In the genomic region with DNA sequence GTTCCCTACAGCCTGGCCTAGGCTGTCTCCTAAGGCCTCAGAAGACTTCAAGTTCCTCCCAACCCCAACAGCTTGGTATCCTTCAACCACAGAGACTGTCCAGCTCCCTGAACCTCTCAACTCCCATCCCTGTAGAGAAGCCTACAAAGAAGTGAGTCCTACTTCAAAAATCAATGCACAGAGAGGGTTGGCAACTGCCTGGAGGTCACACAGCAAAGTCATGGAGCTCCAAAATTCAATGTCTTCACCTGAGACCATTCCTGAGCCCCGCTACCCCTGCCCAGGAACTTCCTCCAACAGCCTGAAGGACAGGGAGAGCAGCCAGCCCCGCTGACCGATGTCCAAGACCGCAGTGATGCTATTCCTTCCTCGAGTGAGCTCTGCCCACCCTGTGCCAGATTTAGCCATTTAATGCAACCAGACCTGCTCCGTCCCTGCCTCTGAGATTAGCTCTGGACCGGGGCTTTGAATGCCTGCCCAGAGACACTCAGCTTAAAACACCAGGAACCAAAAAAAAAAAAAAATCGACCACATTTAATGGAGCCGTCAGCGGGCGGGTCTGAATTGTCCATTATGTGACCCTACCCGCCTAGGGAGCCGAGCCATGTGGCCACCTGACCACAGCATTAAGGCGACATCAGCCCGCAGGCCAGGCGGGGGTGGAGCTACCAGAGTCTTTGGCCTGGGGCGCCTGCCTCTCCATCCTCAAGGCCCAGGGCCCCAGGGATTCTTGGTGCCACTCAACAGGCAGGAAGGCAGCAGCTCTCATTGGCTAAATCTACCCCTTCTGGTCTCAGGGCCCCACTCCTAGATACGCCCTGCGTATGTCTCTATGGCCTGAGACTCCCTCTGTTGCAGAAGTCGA, we compare ENCODE assay signal across 24 cellular contexts.
"Had no signal": no experiment of that assay in that cellular context is flagged by ENCODE, and none has a peak within 500 bp of the region (broad histone marks: within the 10 kb centered on the region; RNA-seq: fewer than 3 reads in every experiment).

No MANE protein-coding gene starts in this region.

- H3K27me3 Mint-ChIP-seq: activated naive CD4-positive, alpha-beta T cell treated with anti-CD3 and anti-CD28 coated beads, Interleukin-2, amount 50 U/mL, for 24 hours had no signal

- H3K4me3 Mint-ChIP-seq: activated CD8-positive, alpha-beta T cell treated with anti-CD3 and anti-CD28 coated beads, Interleukin-2, amount 10 ng/mL, durations not matched to agents 7 days and 5 days; activated naive CD4-positive, alpha-beta T cell treated with anti-CD3 and anti-CD28 coated beads, Interleukin-2, amount 50 U/mL, for 24 hours; activated T-helper 1 cell treated with anti-CD3 and anti-CD28 coated beads, Interleukin-12 subunit alpha, Interleukin-12 subunit beta, Interleukin-2, Interleukin-4 antibody, amounts not matched to agents 30 ng/mL and 10 ng/mL and 1 ng/mL, durations not matched to agents 14 hours and 24 hours and 36 hours; brain; nephron; stimulated activated naive B cell treated with anti-CD40 and anti-IgM and Interleukin-4, amounts not matched to agents 10 μg/mL and 1 μg/mL and 100 μg/mL, for 72 hours; T-helper 2 cell treated with Interferon-gamma antibody and Interleukin-4, amounts not matched to agents 5 μg/mL and 100 μg/mL, for 36 hours; type B pancreatic cell had no signal

- H3K36me3 Mint-ChIP-seq: activated naive CD4-positive, alpha-beta T cell treated with anti-CD3 and anti-CD28 coated beads, Interleukin-2, amount 50 U/mL, for 24 hours; brain; stimulated activated naive B cell treated with anti-CD40 and anti-IgM and Interleukin-4, amounts not matched to agents 10 μg/mL and 1 μg/mL and 100 μg/mL, for 72 hours; type B pancreatic cell had no signal

- H3K4me1 ChIP-seq: esophagus muscularis mucosa, parathyroid adenoma, vagina had no signal

- H3K4me3 ChIP-seq: dorsolateral prefrontal cortex, esophagus muscularis mucosa, thoracic aorta, vagina had no signal

- H3K9me3 Mint-ChIP-seq: activated naive CD4-positive, alpha-beta T cell treated with anti-CD3 and anti-CD28 coated beads, Interleukin-2, amount 50 U/mL, for 24 hours; activated T-helper 1 cell treated with anti-CD3 and anti-CD28 coated beads, Interleukin-12 subunit alpha, Interleukin-12 subunit beta, Interleukin-2, Interleukin-4 antibody, amounts not matched to agents 30 ng/mL and 10 ng/mL and 1 ng/mL, durations not matched to agents 14 hours and 24 hours and 36 hours; stimulated activated naive B cell treated with anti-CD40 and anti-IgM and Interleukin-4, amounts not matched to agents 10 μg/mL and 1 μg/mL and 100 μg/mL, for 72 hours; T-helper 2 cell treated with Interferon-gamma antibody and Interleukin-4, amounts not matched to agents 5 μg/mL and 100 μg/mL, for 36 hours; type B pancreatic cell had no signal

- H3K27ac ChIP-seq: dorsolateral prefrontal cortex, esophagus muscularis mucosa, parathyroid adenoma, thoracic aorta, vagina, VCaP had no signal

- H3K9me3 ChIP-seq: thoracic aorta, vagina had no signal

- DNase-seq: activated CD4-positive, alpha-beta T cell treated with anti-CD3 and anti-CD28 coated beads for 1 hour; activated CD4-positive, alpha-beta T cell treated with anti-CD3 and anti-CD28 coated beads, Interleukin-2, amount 50 U/mL, for 1 hour; activated CD8-positive, alpha-beta T cell treated with anti-CD3 and anti-CD28 coated beads, Interleukin-2, amount 10 ng/mL, durations not matched to agents 7 days and 5 days; activated gamma-delta T cell treated with Interleukin-2 at 50 U/mL for 16 hours; anterior cingulate cortex; dorsolateral prefrontal cortex; hypothalamus; left ventricle myocardium superior; small intestine; stimulated activated CD4-positive, alpha-beta T cell treated with anti-CD3 and anti-CD28 coated beads, Interleukin-15, amount 100 ng/mL, for 24 hours; stimulated activated CD8-positive, alpha-beta memory T cell treated with anti-CD3 and anti-CD28 coated beads, Interleukin-4, amount 100 ng/mL, for 48 hours; stimulated activated naive B cell treated with anti-CD40 and anti-IgM and Interleukin-4, amounts not matched to agents 10 μg/mL and 1 μg/mL and 100 μg/mL, for 72 hours had no signal

- ATAC-seq: activated CD8-positive, alpha-beta T cell treated with anti-CD3 and anti-CD28 coated beads, Interleukin-2, amount 10 ng/mL, durations not matched to agents 7 days and 5 days; left ventricle myocardium superior; sciatic nerve; stimulated activated naive B cell treated with anti-CD40 and anti-IgM and Interleukin-4, amounts not matched to agents 10 μg/mL and 1 μg/mL and 100 μg/mL, for 72 hours had no signal

- H3K4me1 Mint-ChIP-seq: activated naive CD4-positive, alpha-beta T cell treated with anti-CD3 and anti-CD28 coated beads, Interleukin-2, amount 50 U/mL, for 24 hours; brain had no signal

- H3K36me3 ChIP-seq: esophagus muscularis mucosa, thoracic aorta, vagina had no signal

- H3K27ac Mint-ChIP-seq: activated CD8-positive, alpha-beta T cell treated with anti-CD3 and anti-CD28 coated beads, Interleukin-2, amount 10 ng/mL, durations not matched to agents 7 days and 5 days; activated naive CD4-positive, alpha-beta T cell treated with anti-CD3 and anti-CD28 coated beads, Interleukin-2, amount 50 U/mL, for 24 hours; activated T-helper 1 cell treated with anti-CD3 and anti-CD28 coated beads, Interleukin-12 subunit alpha, Interleukin-12 subunit beta, Interleukin-2, Interleukin-4 antibody, amounts not matched to agents 30 ng/mL and 10 ng/mL and 1 ng/mL, durations not matched to agents 14 hours and 24 hours and 36 hours; nephron; stimulated activated naive B cell treated with anti-CD40 and anti-IgM and Interleukin-4, amounts not matched to agents 10 μg/mL and 1 μg/mL and 100 μg/mL, for 72 hours; T-helper 2 cell treated with Interferon-gamma antibody and Interleukin-4, amounts not matched to agents 5 μg/mL and 100 μg/mL, for 36 hours; type B pancreatic cell had no signal
